ENCODE assay signal across 15 cellular contexts in genomic region chr2:98559581-98559980, GRCh38. TPM values are rescaled to one million over a fixed set of nuclear protein-coding genes. Genes with fewer than 3 reads are reported as not detected.
DNase-seq lines count a peak whose midpoint lies in the region; ATAC-seq and TF ChIP-seq lines count a peak whose summit lies in the region.
"Had no signal": no experiment of that assay in that cellular context is flagged by ENCODE, and none has a peak within 500 bp of the region (broad histone marks: within the 10 kb centered on the region; RNA-seq: fewer than 3 reads in every experiment).

No MANE protein-coding gene starts in this region.

- CTCF ChIA-PET in T-cell (lab: Charles Lee) = interaction anchor here in 1 of 2 donors (1.0 kb wide), 1 partner anchor 24 kb away, joined by 3 read pairs; no protein-coding TSS in a partner anchor

- WGBS in heart right ventricle, 2 donors = 92 to 96% methylated on average over 3 of the region's 3 CpGs
- 94% methylated on average over 3 of the region's 3 CpGs for WGBS in right cardiac atrium
- WGBS in gastroesophageal sphincter (ENCODE audit: low coverage in 1 of 2), 2 donors = 89 to 95% methylated on average over 3 of the region's 3 CpGs
- 51% methylated on average over 3 of the region's 3 CpGs for WGBS in thymus

- peaks cover 59% of the 10 kb centered on the region for H3K36me3 Mint-ChIP-seq in T-cell
- H3K36me3 Mint-ChIP-seq: activated naive CD4-positive, alpha-beta T cell treated with anti-CD3 and anti-CD28 coated beads, Interleukin-2, amount 50 U/mL, for 72 hours had no signal

- peak overlapping the region; percentile 43 to 71 for H3K27ac Mint-ChIP-seq in T-cell
- H3K27ac Mint-ChIP-seq: stimulated activated naive B cell treated with anti-CD40 and anti-IgM and Interleukin-4, amounts not matched to agents 10 μg/mL and 1 μg/mL and 100 μg/mL, for 72 hours had no signal

- DNase-seq in heart right ventricle = no peak
- no peak for DNase-seq in right cardiac atrium
- no peak for DNase-seq in T-cell
- DNase-seq in stimulated activated naive CD4-positive, alpha-beta T cell (lab: John Stamatoyannopoulos, UW) = no peak
- DNase-seq in AG08396 (ENCODE audit: low spot score) = no peak
- DNase-seq: activated CD4-positive, alpha-beta T cell treated with anti-CD3 and anti-CD28 coated beads, Interleukin-2, amount 50 U/mL, for 4 hours; NCI-H2081; stimulated activated naive B cell treated with anti-CD40 and anti-IgM and Interleukin-4, amounts not matched to agents 10 μg/mL and 1 μg/mL and 100 μg/mL, for 72 hours had no signal

- no peaks in the 10 kb centered on the region for H3K9me3 Mint-ChIP-seq in T-cell
- H3K9me3 Mint-ChIP-seq: activated naive CD4-positive, alpha-beta T cell treated with anti-CD3 and anti-CD28 coated beads, Interleukin-2, amount 50 U/mL, for 72 hours; stimulated activated naive B cell treated with anti-CD40 and anti-IgM and Interleukin-4, amounts not matched to agents 10 μg/mL and 1 μg/mL and 100 μg/mL, for 72 hours had no signal

- ATAC-seq in heart right ventricle (no peak), right cardiac atrium (no peak), T-cell (replicated peaks in 1 of 4) (no peak), gastroesophageal sphincter (no peak), HG02678 (IDR thresholded peaks at IDR 0.05; ENCODE audit: unreplicated experiment) (no peak)
- ATAC-seq: activated naive CD4-positive, alpha-beta T cell treated with anti-CD3 and anti-CD28 coated beads, Interleukin-2, amount 50 U/mL, for 72 hours; stimulated activated naive B cell treated with anti-CD40 and anti-IgM and Interleukin-4, amounts not matched to agents 10 μg/mL and 1 μg/mL and 100 μg/mL, for 72 hours had no signal

- intact Hi-C loops in heart right ventricle (cut with DNase I) = loop anchor here in 2 of 10 donors (5.0 to 10.0 kb wide), 2 partner anchors 42 to 145 kb away; no protein-coding TSS in a partner anchor
- intact Hi-C loops in right cardiac atrium (cut with DNase I) = no loop called here

- peak overlapping the region in 8 of 10 donors; percentile 43 to 89 (median 72) for H3K27ac ChIP-seq in heart right ventricle
- no peak overlapping the region for H3K27ac ChIP-seq in right cardiac atrium (ENCODE audit: low read length)
- peak overlapping the region in 3 of 4 donors; percentile 82 to 85 (median 84) for H3K27ac ChIP-seq in gastroesophageal sphincter
- H3K27ac ChIP-seq in thymus (ENCODE audit: low read depth) = peak overlapping the region; percentile 67
- H3K27ac ChIP-seq: KMS-11, parathyroid adenoma had no signal

- no peak for TF ChIP-seq POLR2A in gastroesophageal sphincter (IDR thresholded peaks at IDR 0.05)

- TF ChIP-seq CTCF in heart right ventricle (IDR thresholded peaks at IDR 0.05) (no peak), gastroesophageal sphincter (IDR thresholded peaks at IDR 0.05) (no peak)

- POLR2A ChIA-PET in T-cell (lab: Charles Lee) = interaction anchor here in 1 of 2 donors (0.5 kb wide), 1 partner anchor 96 kb away, joined by 3 read pairs; no protein-coding TSS in a partner anchor

- peaks cover 0 to 97% (median 12%) of the 10 kb centered on the region in 9 donors for H3K36me3 ChIP-seq in heart right ventricle
- peaks cover 0 to 69% of the 10 kb centered on the region in 2 donors for H3K36me3 ChIP-seq in gastroesophageal sphincter
- H3K36me3 ChIP-seq in thymus (ENCODE audit: control insufficient read depth, insufficient read depth) = peaks cover 45% of the 10 kb centered on the region

- H3K4me3 Mint-ChIP-seq in T-cell = no peak overlapping the region
- H3K4me3 Mint-ChIP-seq: stimulated activated naive B cell treated with anti-CD40 and anti-IgM and Interleukin-4, amounts not matched to agents 10 μg/mL and 1 μg/mL and 100 μg/mL, for 72 hours had no signal

- H3K4me1 Mint-ChIP-seq in T-cell = peaks cover 33 to 38% (median 37%) of the 10 kb centered on the region in 3 donors

- H3K9me3 ChIP-seq in heart right ventricle (no peaks in the 10 kb centered on the region), right cardiac atrium (ENCODE audit: control insufficient read depth, low read length) (no peaks in the 10 kb centered on the region), gastroesophageal sphincter (no peaks in the 10 kb centered on the region), thymus (ENCODE audit: control insufficient read depth) (no peaks in the 10 kb centered on the region)
- H3K9me3 ChIP-seq: gastrocnemius medialis had no signal

- H3K27me3 Mint-ChIP-seq in T-cell = no peaks in the 10 kb centered on the region
- H3K27me3 Mint-ChIP-seq: stimulated activated naive B cell treated with anti-CD40 and anti-IgM and Interleukin-4, amounts not matched to agents 10 μg/mL and 1 μg/mL and 100 μg/mL, for 72 hours had no signal

- H3K4me1 ChIP-seq in heart right ventricle (peaks cover 16 to 85% (median 49%) of the 10 kb centered on the region in 9 donors), right cardiac atrium (ENCODE audit: control insufficient read depth, insufficient read depth, low read length) (peaks cover 13% of the 10 kb centered on the region), gastroesophageal sphincter (peaks cover 0 to 50% (median 0%) of the 10 kb centered on the region in 3 donors), thymus (ENCODE audit: control insufficient read depth, insufficient read depth, low read length) (peaks cover 55% of the 10 kb centered on the region)

- H3K4me3 ChIP-seq in heart right ventricle (no peak overlapping the region), right cardiac atrium (ENCODE audit: low read length) (no peak overlapping the region), gastroesophageal sphincter (no peak overlapping the region), thymus (ENCODE audit: low read length) (no peak overlapping the region)
- H3K4me3 ChIP-seq: gastrocnemius medialis had no signal

- H3K27me3 ChIP-seq in heart right ventricle = no peaks in the 10 kb centered on the region
- no peaks in the 10 kb centered on the region for H3K27me3 ChIP-seq in right cardiac atrium (ENCODE audit: control insufficient read depth, insufficient read depth)
- H3K27me3 ChIP-seq in gastroesophageal sphincter = no peaks in the 10 kb centered on the region
- H3K27me3 ChIP-seq in thymus (ENCODE audit: control insufficient read depth, insufficient read depth) = no peaks in the 10 kb centered on the region
- H3K27me3 ChIP-seq: gastrocnemius medialis had no signal

- TF ChIP-seq EP300 in gastroesophageal sphincter (IDR thresholded peaks at IDR 0.05) = no peak

RNA-seq across cellular contexts. Expression of gene COA5, which starts 48.7 kb away (rescaled TPM):
- total RNA-seq in heart right ventricle = 10 to 100 TPM; 20.2 to 33.8 (median 26.0) TPM
- 10 to 100 TPM; 22.6 to 61.2 TPM for polyA plus RNA-seq in heart right ventricle
- total RNA-seq in right cardiac atrium = 10 to 100 TPM; 24.8 to 30.4 (median 28.2) TPM
- polyA plus RNA-seq in right cardiac atrium = 37.4 TPM
- 10 to 100 TPM; 24.6 to 45.8 (median 39.9) TPM for total RNA-seq in T-cell
- 10 to 100 TPM; 35.1 to 64.9 (median 42.3) TPM for total RNA-seq in gastroesophageal sphincter
- polyA plus RNA-seq in thymus = 114 TPM

RNA-seq across cellular contexts. Expression of gene UNC50, which starts 48.8 kb away (rescaled TPM):
- total RNA-seq in heart right ventricle (10 to 100 TPM; 21.3 to 34.2 (median 25.3) TPM), right cardiac atrium (10 to 100 TPM; 29.4 to 38.1 (median 33.1) TPM), T-cell (10 to 100 TPM; 19.5 to 37.9 (median 29.5) TPM), gastroesophageal sphincter (10 to 100 TPM; 40.3 to 55.7 (median 46.0) TPM)
- polyA plus RNA-seq in heart right ventricle (10 to 100 TPM; 30.4 to 58.4 TPM), right cardiac atrium (30.8 TPM), thymus (68.5 TPM)
